8 cellular contexts compared by ENCODE assay signal in the genomic region with DNA sequence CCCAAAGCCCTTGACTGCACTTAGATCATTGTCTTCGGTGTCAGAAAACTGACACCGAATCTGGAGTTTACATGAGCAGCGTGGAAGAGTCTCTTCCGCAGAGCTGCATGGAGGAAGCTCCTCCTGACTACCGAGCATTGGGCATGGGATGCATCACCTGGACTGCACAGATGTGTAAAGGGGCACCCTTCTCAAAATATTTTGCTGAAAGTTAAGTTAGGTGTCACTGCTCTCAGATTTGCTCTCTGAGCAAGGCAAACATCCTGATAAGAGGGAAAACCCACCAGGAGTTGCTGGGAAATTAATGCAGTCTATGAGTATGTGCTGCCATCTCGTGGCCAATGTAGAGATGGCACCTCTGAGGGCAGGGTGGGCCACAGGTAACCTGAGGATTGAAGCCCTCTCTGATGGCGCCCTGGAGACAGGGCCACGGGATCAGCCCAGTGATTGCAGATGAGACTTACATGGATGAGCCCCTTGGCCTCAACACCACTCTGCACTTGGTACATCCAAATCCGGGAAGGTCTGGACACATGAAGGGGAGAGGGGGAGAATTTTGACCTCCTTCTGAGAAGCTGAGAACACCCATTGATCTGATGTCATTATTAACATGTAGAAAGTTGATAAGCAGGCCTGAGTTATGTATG.
A peak's percentile ranks its signal among the peaks of the same experiment; 100 is the strongest.
DNase-seq lines count a peak whose midpoint lies in the region; ATAC-seq and TF ChIP-seq lines count a peak whose summit lies in the region.

No MANE protein-coding gene starts in this region.

- no peak overlapping the region for H3K27ac ChIP-seq in CD4-positive, alpha-beta memory T cell (ENCODE audit: low read depth, low read length)
- H3K27ac ChIP-seq in right atrium auricular region (no peak overlapping the region), sigmoid colon (no peak overlapping the region)

- intact Hi-C loops in CD4-positive, alpha-beta memory T cell (cut with micrococcal nuclease): loop anchor here (1.0 to 2.0 kb wide), 3 partner anchors 14 to 671 kb away; no protein-coding TSS in a partner anchor
- intact Hi-C loops in sigmoid colon (cut with DNase I): loop anchor here (1.0 to 10.0 kb wide), 2 partner anchors 14 to 449 kb away; no protein-coding TSS in a partner anchor

- CTCF ChIA-PET in CD4-positive, alpha-beta memory T cell (lab: Charles Lee; ENCODE audit: partially characterized antibody): interaction anchor here (0.7 to 6.8 kb wide), 23 partner anchors 11 to 1279 kb away, joined by 3 to 226 read pairs (median 5); a partner anchor contains a TSS

- TF ChIP-seq EP300 in sigmoid colon (IDR thresholded peaks at IDR 0.05): no peak

- no peaks in the 10 kb centered on the region for H3K9me3 ChIP-seq in CD4-positive, alpha-beta memory T cell (ENCODE audit: control insufficient read depth in 1 of 2, low read length in 2 of 2)
- H3K9me3 ChIP-seq in right atrium auricular region (no peaks in the 10 kb centered on the region), sigmoid colon (no peaks in the 10 kb centered on the region)

- DNase-seq in CD4-positive, alpha-beta memory T cell: peak; percentile 41 to 58 (median 45)
- peak; percentile 48 for DNase-seq in SK-N-DZ (ENCODE audit: low spot score)
- DNase-seq in activated naive CD8-positive, alpha-beta T cell treated with anti-CD3 and anti-CD28 coated beads, Interleukin-2, amount 50 U/mL, for 24 hours: peak; percentile 66
- DNase-seq in right atrium auricular region (ENCODE audit: low spot score): no peak
- peak; percentile 70 for DNase-seq in sigmoid colon
- no peak for DNase-seq in NCI-H1048 (lab: John Stamatoyannopoulos, UW)

- H3K27me3 Mint-ChIP-seq in CD4-positive, alpha-beta memory T cell: peaks cover 0 to 2% of the 10 kb centered on the region in 2 donors
- H3K27me3 Mint-ChIP-seq in activated naive CD8-positive, alpha-beta T cell treated with anti-CD3 and anti-CD28 coated beads, Interleukin-2, amount 50 U/mL, for 24 hours: peaks cover 2% of the 10 kb centered on the region

- no peaks in the 10 kb centered on the region for H3K36me3 ChIP-seq in CD4-positive, alpha-beta memory T cell (ENCODE audit: insufficient read depth, low read length)
- H3K36me3 ChIP-seq in right atrium auricular region: no peaks in the 10 kb centered on the region
- no peaks in the 10 kb centered on the region for H3K36me3 ChIP-seq in sigmoid colon

- peak; percentile 85 to 94 for TF ChIP-seq CTCF in right atrium auricular region (IDR thresholded peaks at IDR 0.05)
- TF ChIP-seq CTCF in sigmoid colon (IDR thresholded peaks at IDR 0.05): peak; percentile 71 to 93 (median 81)

- H3K4me3 Mint-ChIP-seq in CD4-positive, alpha-beta memory T cell: no peak overlapping the region
- no peak overlapping the region for H3K4me3 Mint-ChIP-seq in activated naive CD8-positive, alpha-beta T cell treated with anti-CD3 and anti-CD28 coated beads, Interleukin-2, amount 50 U/mL, for 24 hours

- no peaks in the 10 kb centered on the region for H3K27me3 ChIP-seq in CD4-positive, alpha-beta memory T cell (ENCODE audit: insufficient read depth, low read length)
- H3K27me3 ChIP-seq in right atrium auricular region (no peaks in the 10 kb centered on the region), sigmoid colon (no peaks in the 10 kb centered on the region)

- WGBS in sigmoid colon, 2 donors: 9 to 10% methylated on average over 9 of the region's 9 CpGs

- H3K4me1 Mint-ChIP-seq in CD4-positive, alpha-beta memory T cell: no peaks in the 10 kb centered on the region
- H3K4me1 Mint-ChIP-seq in activated naive CD8-positive, alpha-beta T cell treated with anti-CD3 and anti-CD28 coated beads, Interleukin-2, amount 50 U/mL, for 24 hours: no peaks in the 10 kb centered on the region

- no peak for TF ChIP-seq POLR2A in sigmoid colon (IDR thresholded peaks at IDR 0.05)

- H3K4me1 ChIP-seq in CD4-positive, alpha-beta memory T cell (ENCODE audit: insufficient read depth, low read length): peaks cover 8% of the 10 kb centered on the region
- H3K4me1 ChIP-seq in right atrium auricular region (peaks cover 0 to 5% of the 10 kb centered on the region in 2 donors), sigmoid colon (peaks cover 0 to 7% (median 2%) of the 10 kb centered on the region in 4 donors)

- no peaks in the 10 kb centered on the region for H3K36me3 Mint-ChIP-seq in CD4-positive, alpha-beta memory T cell
- H3K36me3 Mint-ChIP-seq in activated naive CD8-positive, alpha-beta T cell treated with anti-CD3 and anti-CD28 coated beads, Interleukin-2, amount 50 U/mL, for 24 hours (ENCODE audit: low read depth): no peaks in the 10 kb centered on the region

- POLR2A ChIA-PET in CD4-positive, alpha-beta memory T cell (lab: Charles Lee; ENCODE audit: partially characterized antibody): interaction anchor here (0.7 to 1.7 kb wide), 3 partner anchors 9 to 23 kb away, joined by 3 to 14 read pairs (median 3); no protein-coding TSS in a partner anchor

- H3K9me3 Mint-ChIP-seq in CD4-positive, alpha-beta memory T cell: peaks cover 0 to 11% (median 8%) of the 10 kb centered on the region in 8 donors
- peaks cover 2% of the 10 kb centered on the region for H3K9me3 Mint-ChIP-seq in activated naive CD8-positive, alpha-beta T cell treated with anti-CD3 and anti-CD28 coated beads, Interleukin-2, amount 50 U/mL, for 24 hours

- H3K4me3 ChIP-seq in CD4-positive, alpha-beta memory T cell (ENCODE audit: low read length in 2 of 2): no peak overlapping the region
- H3K4me3 ChIP-seq in right atrium auricular region (peak overlapping the region in 1 of 2 donors; percentile 15), sigmoid colon (peak overlapping the region in 2 of 4 donors; percentile 21 to 22)

- no peak overlapping the region for H3K27ac Mint-ChIP-seq in CD4-positive, alpha-beta memory T cell
- H3K27ac Mint-ChIP-seq in activated naive CD8-positive, alpha-beta T cell treated with anti-CD3 and anti-CD28 coated beads, Interleukin-2, amount 50 U/mL, for 24 hours: no peak overlapping the region

- peak; percentile 77 for ATAC-seq in GM19328 (IDR thresholded peaks at IDR 0.05; ENCODE audit: unreplicated experiment)
- ATAC-seq in HG03460 (IDR thresholded peaks at IDR 0.05; ENCODE audit: unreplicated experiment): peak; percentile 81
- ATAC-seq in activated naive CD8-positive, alpha-beta T cell treated with anti-CD3 and anti-CD28 coated beads, Interleukin-2, amount 50 U/mL, for 24 hours: peak; percentile 66

Comparison
In these comparisons a context has a peak if more than half of its experiments do, and no peak if none do; other contexts are left out.
1. DNase-seq: peak in CD4-positive, alpha-beta memory T cell (5 of 5), SK-N-DZ (single experiment), activated naive CD8-positive, alpha-beta T cell treated with anti-CD3 and anti-CD28 coated beads, Interleukin-2, amount 50 U/mL, for 24 hours (single experiment) and sigmoid colon (single experiment); none in right atrium auricular region (single experiment) and NCI-H1048 (single experiment).
2. Peak in every context shown above with its lines, with median percentiles within 50 percentile points of each other: ATAC-seq.